ENCODE assay signal across 23 cellular contexts in the genomic region with DNA sequence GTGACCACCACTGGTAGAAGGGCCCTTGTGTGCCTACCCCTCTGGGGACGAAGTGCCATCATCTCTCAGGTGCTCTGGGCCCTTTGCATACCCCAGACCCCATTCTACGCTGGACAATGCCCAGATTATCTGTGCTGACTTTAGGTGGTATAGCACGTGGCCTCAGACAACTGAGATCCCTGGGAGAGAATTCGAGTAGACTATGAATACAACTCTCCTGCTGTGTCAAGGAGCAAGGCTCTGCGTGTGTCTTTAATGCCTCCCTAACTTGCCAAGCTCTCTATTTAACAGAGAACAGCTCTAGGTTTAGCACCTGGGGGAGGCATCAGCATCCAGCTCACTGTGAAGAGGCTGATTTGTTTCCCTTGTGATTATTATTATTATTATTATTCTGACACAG. TPM values are rescaled to one million over a fixed set of nuclear protein-coding genes. Genes with fewer than 3 reads are reported as not detected.
"Had no signal": no experiment of that assay in that cellular context is flagged by ENCODE, and none has a peak within 500 bp of the region (broad histone marks: within the 10 kb centered on the region; RNA-seq: fewer than 3 reads in every experiment).

No MANE protein-coding gene starts in this region.

- H3K4me2 ChIP-seq: KMS-11 had no signal

- H3K27me3 ChIP-seq: SJSA1 had no signal

- ATAC-seq: HepG2, K562 had no signal

- H3K27ac ChIP-seq: KMS-11, SJSA1, SK-N-MC had no signal

- H3K36me3 ChIP-seq: SJSA1 had no signal

- H3K9me3 ChIP-seq: SJSA1 had no signal

- H3K4me3 ChIP-seq: K562, SJSA1, SK-N-MC had no signal

- H3K9ac ChIP-seq: KMS-11 had no signal

- DNase-seq: Kasumi-1, MM.1S, NCI-H1092 treated with DMSO at 0.1 percent for 48 hours, NCI-H1436, NCI-H187, NCI-H2029, NCI-H2081 treated with DMSO at 0.1 percent for 48 hours, NCI-H2227 treated with DMSO at 0.1 percent for 48 hours, NCI-H524, NCI-H69, NCI-H774, Right ventricle myocardium superior, RPMI8226, SIG-M5 had no signal

RNA-seq across cellular contexts. Expression of a gene that starts 29.1 kb away (rescaled TPM):
- total RNA-seq: HepG2, HT1080, K562, M059J, NCI-H460, Right ventricle myocardium superior, SJSA1 had no signal
- polyA plus RNA-seq: HepG2, IgD-negative memory B cell, K562 had no signal
